Comparison of ENCODE assay signal across 14 cellular contexts in the genomic region with DNA sequence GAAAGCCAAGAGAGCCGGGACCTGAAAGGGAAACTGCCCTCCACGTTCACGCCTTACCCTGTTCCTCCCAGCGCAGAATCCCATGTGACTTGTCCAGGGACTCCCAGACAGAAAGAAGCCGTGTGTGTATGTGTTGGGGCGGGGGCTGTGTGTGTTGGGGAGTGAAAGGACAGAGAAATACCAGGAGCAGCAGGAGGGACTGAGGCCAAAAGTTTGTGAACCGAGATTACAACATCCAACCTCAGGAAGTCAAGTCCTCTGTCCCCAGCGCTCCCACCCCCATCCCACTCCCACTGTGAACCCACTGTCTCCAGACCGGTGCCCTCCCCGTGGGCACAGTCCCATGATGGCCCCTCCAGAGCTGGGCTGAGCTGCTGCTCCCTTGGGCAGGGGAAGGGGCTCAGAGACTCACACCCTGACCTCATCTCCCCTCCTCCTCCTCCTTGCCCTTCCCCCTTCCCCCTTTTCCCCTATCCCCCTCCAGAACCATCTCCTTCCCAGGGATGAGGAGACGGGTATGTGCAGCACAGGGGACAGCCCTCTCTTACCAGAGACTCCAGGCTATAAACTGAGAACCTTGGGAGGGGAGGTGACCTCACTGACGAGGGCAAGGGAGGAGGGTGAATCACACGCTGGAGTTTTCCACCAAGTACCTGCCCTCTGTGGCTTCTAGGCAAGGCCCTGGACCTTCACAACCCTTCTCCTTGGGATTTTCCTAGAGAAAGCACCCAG. TPM values are rescaled to one million over a fixed set of nuclear protein-coding genes. Genes with fewer than 3 reads are reported as not detected.
DNase-seq lines count a peak whose midpoint lies in the region; ATAC-seq and TF ChIP-seq lines count a peak whose summit lies in the region.
"Had no signal": no experiment of that assay in that cellular context is flagged by ENCODE, and none has a peak within 500 bp of the region (broad histone marks: within the 10 kb centered on the region; RNA-seq: fewer than 3 reads in every experiment).

SLC6A12 (minus strand) TSS at position 153 of the 732 bp plus-strand sequence. CDS start 4,171 bp downstream, outside the sequence.

- no peaks in the 10 kb centered on the region for H3K4me1 ChIP-seq in aorta (ENCODE audit: control insufficient read depth in 1 of 2, insufficient read depth in 2 of 2, low read length in 2 of 2)
- H3K4me1 ChIP-seq: adrenal gland had no signal

- no peaks in the 10 kb centered on the region for H3K9me3 Mint-ChIP-seq in mesothelial cell of epicardium
- H3K9me3 Mint-ChIP-seq: effector memory CD8-positive, alpha-beta T cell had no signal

- H3K27ac Mint-ChIP-seq in mesothelial cell of epicardium = peak within 1 kb of the TSS; percentile 8
- H3K27ac Mint-ChIP-seq: effector memory CD8-positive, alpha-beta T cell had no signal

- H3K36me3 Mint-ChIP-seq in mesothelial cell of epicardium = no peaks in the 10 kb centered on the region

- TF ChIP-seq POLR2A in erythroblast (IDR thresholded peaks at IDR 0.05; ENCODE audit: low read length) = no peak

- H3K27me3 ChIP-seq in aorta (ENCODE audit: control insufficient read depth in 1 of 2, insufficient read depth in 2 of 2, low read length in 1 of 2) = no peaks in the 10 kb centered on the region
- H3K27me3 ChIP-seq: adrenal gland had no signal

- H3K27ac ChIP-seq in aorta (ENCODE audit: low read depth in 1 of 2, low read length in 2 of 2) = no peak within 1 kb of the TSS

- peaks cover 14% of the 10 kb centered on the region for H3K4me1 Mint-ChIP-seq in mesothelial cell of epicardium

- 31 to 33% methylated on average over 13 of the region's 13 CpGs for WGBS in aorta, 2 donors

- DNase-seq in left ventricle myocardium superior = no peak
- no peak for DNase-seq in Right ventricle myocardium inferior (ENCODE audit: missing footprints)
- DNase-seq in cerebellum (ENCODE audit: low spot score) = no peak
- no peak for DNase-seq in mesothelial cell of epicardium (ENCODE audit: low spot score in 2 of 2, unreplicated experiment in 2 of 2)
- DNase-seq in aorta = peak in 1 of 2 donors; percentile 45
- no peak for DNase-seq in erythroblast (lab: John Stamatoyannopoulos, UW)
- no peak for DNase-seq in activated CD8-positive, alpha-beta memory T cell treated with anti-CD3 and anti-CD28 coated beads for 24 hours
- no peak for DNase-seq in stimulated activated CD4-positive, alpha-beta T cell treated with anti-CD3 and anti-CD28 coated beads, Interleukin-15, amount 100 ng/mL, for 24 hours
- DNase-seq: effector memory CD8-positive, alpha-beta T cell; glutamatergic neuron; Karpas-422 had no signal

- ATAC-seq in left ventricle myocardium superior (peak; percentile 22), Right ventricle myocardium inferior (no peak), aorta (ENCODE audit: low FRiP score) (peak; percentile 6)
- ATAC-seq: effector memory CD8-positive, alpha-beta T cell had no signal

- H3K27me3 Mint-ChIP-seq in mesothelial cell of epicardium (ENCODE audit: low read depth) = peaks cover 63% of the 10 kb centered on the region

- H3K36me3 ChIP-seq in aorta (ENCODE audit: control insufficient read depth in 1 of 2, insufficient read depth in 2 of 2, low read length in 1 of 2) = no peaks in the 10 kb centered on the region
- H3K36me3 ChIP-seq: adrenal gland, tibial nerve had no signal

- no peak within 1 kb of the TSS for H3K4me3 ChIP-seq in aorta (ENCODE audit: low read length in 2 of 2)

- no peak for TF ChIP-seq CTCF in mesothelial cell of epicardium (IDR thresholded peaks at IDR 0.05; ENCODE audit: unreplicated experiment)

- H3K9me3 ChIP-seq in aorta (ENCODE audit: control insufficient read depth, low read length) = no peaks in the 10 kb centered on the region
- H3K9me3 ChIP-seq: adrenal gland, tibial nerve had no signal

- intact Hi-C loops in left ventricle myocardium superior (cut with micrococcal nuclease) = no loop called here
- intact Hi-C loops in Right ventricle myocardium inferior (cut with DNase I) = no loop called here
- intact Hi-C loops in aorta (cut with DNase I) = no loop called here

- H3K4me3 Mint-ChIP-seq in mesothelial cell of epicardium = no peak within 1 kb of the TSS
- H3K4me3 Mint-ChIP-seq: effector memory CD8-positive, alpha-beta T cell had no signal

RNA-seq across cellular contexts. Expression of gene SLC6A12, which starts in this region (rescaled TPM):
- 1.2 TPM for total RNA-seq in left ventricle myocardium superior
- 0.68 TPM for total RNA-seq in Right ventricle myocardium inferior
- total RNA-seq in cerebellum = 11.1 TPM
- 0.29 TPM in 2 of 3 replicates, not detected in the other for total RNA-seq in mesothelial cell of epicardium
- total RNA-seq in aorta = 1 to 10 TPM; 1.3 to 2.2 TPM
- polyA plus RNA-seq in aorta = under 1 TPM in 1 of 2 donors, not detected in 1; 0.38 TPM
- total RNA-seq: lung microvascular endothelial cell had no signal
